ENCODE assay signal across 1 cellular context in the genomic region with DNA sequence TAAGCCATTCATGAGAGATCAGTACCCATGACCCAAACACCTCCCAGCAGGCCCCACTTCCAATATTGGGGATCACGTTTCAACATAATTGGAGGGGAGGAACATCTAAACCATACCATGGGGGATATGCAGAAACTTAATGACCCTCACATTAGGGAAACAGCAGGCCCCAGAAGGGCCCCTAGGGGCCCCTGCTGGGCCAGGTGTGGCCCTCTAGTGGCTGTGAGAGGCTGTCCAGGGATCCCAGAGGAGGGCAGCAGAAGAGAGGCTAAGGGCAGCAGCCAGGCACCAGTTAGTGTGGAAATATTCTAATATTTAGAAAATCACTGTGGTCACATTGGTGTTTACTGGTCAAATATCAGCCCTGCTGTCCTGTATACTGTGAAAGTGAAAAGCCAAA.
TF ChIP-seq lines count a peak whose summit lies in the region.

No MANE protein-coding gene starts in this region.

TF ChIP-seq in HCT116, 20 proteins besides CTCF, POLR2A, EP300 and RAD21 (continued from another document):
- TF ChIP-seq REST (IDR thresholded peaks at IDR 0.05; ENCODE audit: low read depth) (no peak), EZH2 (IDR thresholded peaks at IDR 0.05) (no peak), YY1 (IDR thresholded peaks at IDR 0.05; ENCODE audit: extremely low read depth, insufficient replicate concordance, low read depth, low read length) (no peak), TCF7L2 (IDR thresholded peaks at IDR 0.05; ENCODE audit: borderline replicate concordance, extremely low read depth, insufficient read depth, insufficient read length) (no peak), JUND (IDR thresholded peaks at IDR 0.05) (no peak), SIN3A (IDR thresholded peaks at IDR 0.05; ENCODE audit: low read depth) (no peak), ELF1 (IDR thresholded peaks at IDR 0.05; ENCODE audit: borderline replicate concordance, low read depth) (no peak)
